ENCODE assay signal across 8 cellular contexts in genomic region chr1:32962248-32962896, GRCh38. TPM values are rescaled to one million over a fixed set of nuclear protein-coding genes. Genes with fewer than 3 reads are reported as not detected.
A peak's percentile ranks its signal among the peaks of the same experiment; 100 is the strongest.
DNase-seq lines count a peak whose midpoint lies in the region; ATAC-seq, FAIRE-seq and TF ChIP-seq lines count a peak whose summit lies in the region.

No MANE protein-coding gene starts in this region.

- peaks cover 15% of the 10 kb centered on the region for H3K4me1 Mint-ChIP-seq in Calu3 (ENCODE audit: low read depth, unreplicated experiment)
- H3K4me1 Mint-ChIP-seq in activated T-helper 1 cell treated with anti-CD3 and anti-CD28 coated beads, Interleukin-12 subunit alpha, Interleukin-12 subunit beta, Interleukin-2, Interleukin-4 antibody, amounts not matched to agents 30 ng/mL and 10 ng/mL and 1 ng/mL, durations not matched to agents 14 hours and 24 hours and 36 hours (ENCODE audit: low read depth): peaks cover 60% of the 10 kb centered on the region

- BruUV-seq in Calu3 (replicated peaks; lab: Mats Ljungman, UMichigan): no TSS peak

- CTCF ChIA-PET in Calu3 (lab: Charles Lee): interaction anchor here (0.5 to 1.2 kb wide), 5 partner anchors 8 to 509 kb away, joined by 3 to 4 read pairs (median 3); no protein-coding TSS in a partner anchor

- peaks cover 29% of the 10 kb centered on the region for H3K36me3 Mint-ChIP-seq in Calu3 (ENCODE audit: insufficient read depth, unreplicated experiment)
- H3K36me3 Mint-ChIP-seq in activated T-helper 1 cell treated with anti-CD3 and anti-CD28 coated beads, Interleukin-12 subunit alpha, Interleukin-12 subunit beta, Interleukin-2, Interleukin-4 antibody, amounts not matched to agents 30 ng/mL and 10 ng/mL and 1 ng/mL, durations not matched to agents 14 hours and 24 hours and 36 hours (ENCODE audit: low read depth): peaks cover 31% of the 10 kb centered on the region

- peak overlapping the region in 1 of 2 donors; percentile 19 for H3K27ac ChIP-seq in tibial artery

- peak overlapping the region; percentile 45 for H3K27ac Mint-ChIP-seq in Calu3 (ENCODE audit: unreplicated experiment)
- peak overlapping the region; percentile 70 for H3K27ac Mint-ChIP-seq in activated T-helper 1 cell treated with anti-CD3 and anti-CD28 coated beads, Interleukin-12 subunit alpha, Interleukin-12 subunit beta, Interleukin-2, Interleukin-4 antibody, amounts not matched to agents 30 ng/mL and 10 ng/mL and 1 ng/mL, durations not matched to agents 14 hours and 24 hours and 36 hours

- H3K27me3 ChIP-seq in tibial artery: no peaks in the 10 kb centered on the region

- H3K4me3 Mint-ChIP-seq in Calu3 (ENCODE audit: low read depth, unreplicated experiment): peak overlapping the region; percentile 84
- H3K4me3 Mint-ChIP-seq in activated T-helper 1 cell treated with anti-CD3 and anti-CD28 coated beads, Interleukin-12 subunit alpha, Interleukin-12 subunit beta, Interleukin-2, Interleukin-4 antibody, amounts not matched to agents 30 ng/mL and 10 ng/mL and 1 ng/mL, durations not matched to agents 14 hours and 24 hours and 36 hours: peak overlapping the region; percentile 84

- no peak for DNase-seq in Calu3
- DNase-seq in activated T-helper 1 cell treated with anti-CD3 and anti-CD28 coated beads, Interleukin-12 subunit alpha, Interleukin-12 subunit beta, Interleukin-2, Interleukin-4 antibody, amounts not matched to agents 30 ng/mL and 10 ng/mL and 1 ng/mL, durations not matched to agents 14 hours and 24 hours and 36 hours (ENCODE audit: low spot score): no peak
- peak; percentile 29 for DNase-seq in kidney glomerular epithelial cell (lab: John Stamatoyannopoulos, UW)
- DNase-seq in tibial artery: no peak
- no peak for DNase-seq in effector CD8-positive, alpha-beta T cell (lab: John Stamatoyannopoulos, UW)
- DNase-seq in posterior vena cava (ENCODE audit: low spot score): no peak
- no peak for DNase-seq in H54 (ENCODE audit: insufficient read length, low spot score)

- intact Hi-C loops in Calu3 (cut with micrococcal nuclease; ENCODE audit: unreplicated experiment) (no loop called here), tibial artery (cut with DNase I; ENCODE audit: low total_unique reads) (no loop called here), posterior vena cava (cut with DNase I) (no loop called here)
- intact Hi-C loops in activated T-helper 1 cell treated with anti-CD3 and anti-CD28 coated beads, Interleukin-12 subunit alpha, Interleukin-12 subunit beta, Interleukin-2, Interleukin-4 antibody, amounts not matched to agents 30 ng/mL and 10 ng/mL and 1 ng/mL, durations not matched to agents 14 hours and 24 hours and 36 hours (cut with micrococcal nuclease): loop anchor here (2.0 kb wide), 1 partner anchor 24 kb away; no protein-coding TSS in a partner anchor

- TF ChIP-seq CTCF in Calu3 (IDR thresholded peaks at IDR 0.05; ENCODE audit: unreplicated experiment) (no peak), tibial artery (IDR thresholded peaks at IDR 0.05) (no peak)

- no peaks in the 10 kb centered on the region for H3K9me3 ChIP-seq in tibial artery

- peak overlapping the region; percentile 82 to 95 for H3K4me3 ChIP-seq in tibial artery

- no peaks in the 10 kb centered on the region for H3K36me3 ChIP-seq in tibial artery

- peaks cover 0 to 34% (median 20%) of the 10 kb centered on the region in 4 donors for H3K4me1 ChIP-seq in tibial artery

- H3K27me3 Mint-ChIP-seq in Calu3 (ENCODE audit: unreplicated experiment): no peaks in the 10 kb centered on the region
- peaks cover 1% of the 10 kb centered on the region for H3K27me3 Mint-ChIP-seq in activated T-helper 1 cell treated with anti-CD3 and anti-CD28 coated beads, Interleukin-12 subunit alpha, Interleukin-12 subunit beta, Interleukin-2, Interleukin-4 antibody, amounts not matched to agents 30 ng/mL and 10 ng/mL and 1 ng/mL, durations not matched to agents 14 hours and 24 hours and 36 hours (ENCODE audit: insufficient read depth)

- FAIRE-seq in H54 (lab: Jason Lieb, UNC): no peak

- H3K9me3 Mint-ChIP-seq in Calu3 (ENCODE audit: low read depth, unreplicated experiment): no peaks in the 10 kb centered on the region
- H3K9me3 Mint-ChIP-seq in activated T-helper 1 cell treated with anti-CD3 and anti-CD28 coated beads, Interleukin-12 subunit alpha, Interleukin-12 subunit beta, Interleukin-2, Interleukin-4 antibody, amounts not matched to agents 30 ng/mL and 10 ng/mL and 1 ng/mL, durations not matched to agents 14 hours and 24 hours and 36 hours: no peaks in the 10 kb centered on the region

- no peak for TF ChIP-seq POLR2A in H54 (IDR thresholded peaks at IDR 0.05; ENCODE audit: low read depth, low read length)

- ATAC-seq in HG02981 (IDR thresholded peaks at IDR 0.05; ENCODE audit: unreplicated experiment): peak; percentile 26

RNA-seq across cellular contexts. Expression of gene RNF19B, which starts 2.2 kb away (rescaled TPM):
- total RNA-seq in Calu3 (2022) (21.5 and 23.2 TPM in 2 replicates), posterior vena cava (100 to 1,000 TPM in 1 of 2 donors, 10 to 100 TPM in 1; 40.3 to 101 TPM)
- total RNA-seq in activated T-helper 1 cell treated with anti-CD3 and anti-CD28 coated beads, Interleukin-12 subunit alpha, Interleukin-12 subunit beta, Interleukin-2, Interleukin-4 antibody, amounts not matched to agents 30 ng/mL and 10 ng/mL and 1 ng/mL, durations not matched to agents 14 hours and 24 hours and 36 hours: 52.1 and 56.5 TPM in 2 replicates
